In the genomic region with DNA sequence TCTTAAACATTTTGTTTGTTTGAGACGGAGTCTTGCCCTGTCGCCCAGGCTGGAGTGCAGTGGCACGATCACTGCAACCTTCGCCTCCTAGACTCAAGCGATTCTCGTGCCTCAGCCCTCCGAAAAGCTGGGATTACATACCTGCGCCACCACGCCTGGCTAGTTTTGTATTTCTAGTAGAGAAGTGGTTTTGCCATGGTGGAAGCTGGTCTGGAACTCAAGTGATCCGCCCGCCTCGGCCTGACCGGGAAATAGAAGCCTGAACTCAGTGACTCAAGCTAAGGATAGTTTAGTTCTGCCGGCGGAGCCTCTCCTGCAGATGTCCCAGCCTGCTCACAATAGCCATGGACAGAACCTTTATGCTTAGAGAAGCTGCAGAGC, we compare ENCODE assay signal across 8 cellular contexts. TPM values are rescaled to one million over a fixed set of nuclear protein-coding genes. Genes with fewer than 3 reads are reported as not detected.
A peak's percentile ranks its signal among the peaks of the same experiment; 100 is the strongest.
DNase-seq lines count a peak whose midpoint lies in the region; ATAC-seq and TF ChIP-seq lines count a peak whose summit lies in the region.

No MANE protein-coding gene starts in this region.

- POLR2A ChIA-PET in T-cell (lab: Charles Lee): interaction anchor here (0.6 to 1.3 kb wide), 5 partner anchors 9 to 639 kb away, joined by 3 to 7 read pairs (median 3); a partner anchor contains a TSS

- no peaks in the 10 kb centered on the region for H3K9me3 ChIP-seq in colonic mucosa

- H3K27ac Mint-ChIP-seq in T-cell: peak overlapping the region; percentile 99

- H3K36me3 ChIP-seq in colonic mucosa: no peaks in the 10 kb centered on the region

- H3K9ac ChIP-seq in colonic mucosa (ENCODE audit: low read depth in 2 of 2, low read length in 2 of 2): peak overlapping the region; percentile 89 to 92

- DNase-seq in Daoy (ENCODE audit: low read depth): peak; percentile 48
- DNase-seq in HPDE6-E6E7 (ENCODE audit: extremely low spot score): peak; percentile 26
- DNase-seq in T-cell: peak in 22 of 34 experiments; percentile 5 to 44 (median 12)
- DNase-seq in colonic mucosa: peak; percentile 50
- DNase-seq in left kidney (ENCODE audit: low read depth, low spot score): peak; percentile 83
- DNase-seq in stimulated activated CD4-positive, alpha-beta T cell treated with anti-CD3 and anti-CD28 coated beads, Interleukin-4, amount 100 ng/mL, for 4 hours: peak; percentile 4 to 8
- no peak for DNase-seq in 8988T

- H3K27me3 ChIP-seq in colonic mucosa: no peaks in the 10 kb centered on the region

- intact Hi-C loops in colonic mucosa (cut with DNase I): no loop called here

- H3K4me3 ChIP-seq in colonic mucosa: peak overlapping the region; percentile 91

- H3K36me3 Mint-ChIP-seq in T-cell: peaks cover 24% of the 10 kb centered on the region

- peaks cover 41 to 64% (median 62%) of the 10 kb centered on the region in 3 donors for H3K4me1 Mint-ChIP-seq in T-cell

- peak overlapping the region; percentile 94 to 100 (median 100) for H3K4me3 Mint-ChIP-seq in T-cell

- ATAC-seq in GM19467 (IDR thresholded peaks at IDR 0.05; ENCODE audit: unreplicated experiment): peak; percentile 28
- ATAC-seq in T-cell (replicated peaks in 1 of 4): peak; percentile 26 to 45 (median 40)

- CTCF ChIA-PET in T-cell (lab: Charles Lee): interaction anchor here in 1 of 2 donors (1.4 kb wide), 1 partner anchor 9 kb away, joined by 3 read pairs; no protein-coding TSS in a partner anchor

- H3K4me1 ChIP-seq in colonic mucosa: peaks cover 13% of the 10 kb centered on the region

- H3K27ac ChIP-seq in colonic mucosa: peak overlapping the region; percentile 98

- no peaks in the 10 kb centered on the region for H3K27me3 Mint-ChIP-seq in T-cell

- TF ChIP-seq CTCF in colonic mucosa (IDR thresholded peaks at IDR 0.05): no peak

- no peaks in the 10 kb centered on the region for H3K9me3 Mint-ChIP-seq in T-cell

RNA-seq across cellular contexts. Expression of gene ZNF254, which starts 53.0 kb away (rescaled TPM):
- 7.4 and 9.9 TPM in 2 replicates for total RNA-seq in Daoy (2014; rRNA removed; shearing (Covaris generic))
- total RNA-seq in T-cell (10 to 100 TPM in 4 of 5 donors, 1 to 10 TPM in 1; 9.8 to 15.4 (median 13.8) TPM), colonic mucosa (10 to 100 TPM; 11.2 to 14.1 TPM)
